Comparison of ENCODE assay signal across 26 cellular contexts in genomic region chr3:184895350-184895749, GRCh38.
"Had no signal": no experiment of that assay in that cellular context is flagged by ENCODE, and none has a peak within 500 bp of the region (broad histone marks: within the 10 kb centered on the region; RNA-seq: fewer than 3 reads in every experiment).

No MANE protein-coding gene starts in this region.

- H3K4me3 ChIP-seq: stomach, suprapubic skin, testis, thoracic aorta, thyroid gland, tibial artery, tibial nerve, transverse colon, upper lobe of left lung, upper lobe of right lung, uterus, vagina had no signal

- ATAC-seq: stimulated activated effector memory CD8-positive, alpha-beta T cell treated with anti-CD3 and anti-CD28 coated beads, Interleukin-12 subunit alpha, Interleukin-12 subunit beta, amount 100 ng/mL, for 72 hours; stimulated activated memory B cell treated with anti-CD40 and anti-IgM and Interleukin-4, amounts not matched to agents 10 μg/mL and 1 μg/mL and 100 μg/mL, for 72 hours; stimulated activated naive B cell treated with anti-CD40 and anti-IgM and Interleukin-4, amounts not matched to agents 10 μg/mL and 1 μg/mL and 100 μg/mL, for 72 hours; stimulated activated naive CD8-positive, alpha-beta T cell treated with anti-CD3 and anti-CD28 coated beads, Interleukin-15, amount 100 ng/mL, for 72 hours; stimulated activated naive CD8-positive, alpha-beta T cell treated with anti-CD3 and anti-CD28 coated beads, Interleukin-15, Interleukin-2, amounts not matched to agents 100 U/mL and 50 U/mL, for 24 hours; upper lobe of right lung had no signal

- H3K27ac ChIP-seq: stomach, suprapubic skin, testis, thoracic aorta, thyroid gland, tibial artery, transverse colon, upper lobe of left lung, upper lobe of right lung, uterus, vagina had no signal

- DNase-seq: stimulated activated CD4-positive, alpha-beta T cell treated with anti-CD3 and anti-CD28 coated beads, Interleukin-2, amount 100 ng/mL, for 48 hours; stimulated activated CD4-positive, alpha-beta T cell treated with anti-CD3 and anti-CD28 coated beads, Interleukin-4, amount 100 ng/mL, for 1 hour; stimulated activated CD4-positive, alpha-beta T cell treated with anti-CD3 and anti-CD28 coated beads, Interleukin-4, amount 100 ng/mL, for 24 hours; stimulated activated CD4-positive, alpha-beta T cell treated with anti-CD3 and anti-CD28 coated beads, Interleukin-4, amount 100 ng/mL, for 4 hours; stimulated activated CD8-positive, alpha-beta memory T cell treated with anti-CD3 and anti-CD28 coated beads, Interleukin-4, amount 100 ng/mL, for 48 hours; stimulated activated naive B cell treated with anti-CD40 and anti-IgM and Interleukin-4, amounts not matched to agents 10 μg/mL and 1 μg/mL and 100 μg/mL, for 72 hours; stimulated activated naive CD4-positive, alpha-beta T cell; stimulated activated naive CD4-positive, alpha-beta T cell treated with Interleukin-2 at 50 U/mL for 16 hours; stimulated activated naive CD8-positive, alpha-beta T cell treated with anti-CD3 and anti-CD28 coated beads, Interleukin-15, amount 100 ng/mL, for 72 hours; stimulated activated naive CD8-positive, alpha-beta T cell treated with anti-CD3 and anti-CD28 coated beads, Interleukin-15, Interleukin-2, amounts not matched to agents 100 U/mL and 50 U/mL, for 24 hours; stomach; testis; thyroid gland; tibial artery; transverse colon; trophoblast cell; upper lobe of left lung; upper lobe of right lung; uterus had no signal

- FAIRE-seq: urothelium cell line had no signal

- H3K9me3 ChIP-seq: stomach, suprapubic skin, testis, thoracic aorta, thyroid gland, tibial artery, tibial nerve, transverse colon, upper lobe of left lung, upper lobe of right lung, uterus, vagina had no signal

- H3K36me3 ChIP-seq: thyroid gland, uterus, vagina had no signal

- H3K4me1 ChIP-seq: stomach, suprapubic skin, testis, thyroid gland, tibial artery, transverse colon, upper lobe of left lung, upper lobe of right lung, uterus, vagina had no signal

- H3K27me3 ChIP-seq: stomach, suprapubic skin, testis, thyroid gland, tibial artery, tibial nerve, transverse colon, upper lobe of left lung, upper lobe of right lung, uterus, vagina had no signal
